ENCODE assay signal across 25 cellular contexts in the genomic region with DNA sequence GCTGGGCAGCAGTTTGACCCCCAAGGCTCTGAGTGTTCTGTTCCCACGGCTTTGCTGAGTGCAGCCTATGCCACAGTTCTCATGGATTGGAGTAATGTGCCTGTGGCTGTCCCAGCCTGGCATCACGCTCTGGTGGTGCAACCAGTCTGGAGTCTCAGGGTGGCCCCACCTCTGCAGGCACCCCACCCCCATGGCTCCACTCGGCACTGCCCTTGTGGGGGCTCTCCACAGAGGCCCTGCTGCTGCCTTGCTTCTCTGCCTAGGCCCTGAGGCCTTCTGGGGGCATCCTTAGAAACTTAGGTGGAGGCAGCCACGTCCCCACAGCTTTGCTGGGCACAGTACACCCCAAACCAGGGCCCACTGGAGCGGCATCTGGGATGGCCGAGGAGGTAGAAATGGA. TPM values are rescaled to one million over a fixed set of nuclear protein-coding genes. Genes with fewer than 3 reads are reported as not detected.
A peak's percentile ranks its signal among the peaks of the same experiment; 100 is the strongest.
DNase-seq lines count a peak whose midpoint lies in the region; ATAC-seq and TF ChIP-seq lines count a peak whose summit lies in the region.
"Had no signal": no experiment of that assay in that cellular context is flagged by ENCODE, and none has a peak within 500 bp of the region (broad histone marks: within the 10 kb centered on the region; RNA-seq: fewer than 3 reads in every experiment).

No MANE protein-coding gene starts in this region.

- H2BK120ac ChIP-seq in neuronal stem cell (ENCODE audit: low read depth, low read length), result no peak overlapping the region

- DNase-seq in RWPE2 (ENCODE audit: low spot score), result no peak
- DNase-seq in lower lobe of right lung, result no peak
- DNase-seq in neuronal stem cell (ENCODE audit: low spot score), result no peak
- no peak for DNase-seq in sciatic nerve (ENCODE audit: low spot score)
- no peak for DNase-seq in effector CD8-positive, alpha-beta T cell (lab: John Stamatoyannopoulos, UW)
- DNase-seq in testis, result no peak
- DNase-seq in stimulated activated naive B cell treated with anti-CD40 and anti-IgM and Interleukin-4, amounts not matched to agents 10 μg/mL and 1 μg/mL and 100 μg/mL, for 72 hours, result no peak
- no peak for DNase-seq in hypothalamus (lab: John Stamatoyannopoulos, UW)
- DNase-seq: 8988T; ACHN; AML-193; BE2C; CD4-positive, alpha-beta T cell; CD8-positive, alpha-beta memory T cell; DMS 273 treated with DMSO at 0.1 percent for 48 hours; DMS79; EL; GDM1; GOT3; H9 had no signal

- no peak overlapping the region for H3K23ac ChIP-seq in neuronal stem cell (ENCODE audit: low read depth, low read length, poor library complexity)

- ATAC-seq in RWPE2 (ENCODE audit: low read depth) (0 out of 3 replicates have a peak, but pooled peaks have one; percentile 14), lower lobe of right lung (peak; percentile 23 to 34), sciatic nerve (peak; percentile 10)
- no peak for ATAC-seq in stimulated activated naive B cell treated with anti-CD40 and anti-IgM and Interleukin-4, amounts not matched to agents 10 μg/mL and 1 μg/mL and 100 μg/mL, for 72 hours (replicated peaks)
- ATAC-seq: A549, GM12878, HCT116 had no signal

- H3K27ac ChIP-seq in RWPE2 (ENCODE audit: poor library complexity, severe bottlenecking) (no peak overlapping the region), lower lobe of right lung (no peak overlapping the region), neuronal stem cell (replicated peaks; ENCODE audit: low read length) (no peak overlapping the region), testis (no peak overlapping the region)
- H3K27ac ChIP-seq: BLaER1 treated with 17β-estradiol and CSF1 and Interleukin-3, amounts not matched to agents 10 nM and 100 nM had no signal

- H3K27me3 ChIP-seq in RWPE2 (ENCODE audit: insufficient read depth, poor library complexity, severe bottlenecking) (no peaks in the 10 kb centered on the region), lower lobe of right lung (ENCODE audit: low read depth) (no peaks in the 10 kb centered on the region), neuronal stem cell (ENCODE audit: control insufficient read depth in 3 of 3, insufficient read depth in 3 of 3, low read depth in 1 of 3, low read length in 3 of 3) (no peaks in the 10 kb centered on the region), testis (no peaks in the 10 kb centered on the region)
- H3K27me3 ChIP-seq: BE2C; BLaER1 treated with 17β-estradiol and CSF1 and Interleukin-3, amounts not matched to agents 10 nM and 100 nM had no signal

- no peak overlapping the region for H4K91ac ChIP-seq in neuronal stem cell (ENCODE audit: low read depth, low read length, poor library complexity)

- peak overlapping the region; percentile 52 for H4K8ac ChIP-seq in neuronal stem cell (ENCODE audit: low read depth, low read length)

- H3K4me2 ChIP-seq in neuronal stem cell (ENCODE audit: insufficient read depth, low read length, poor library complexity, severe bottlenecking), result no peak overlapping the region
- H3K4me2 ChIP-seq: A549; BLaER1 treated with 17β-estradiol and CSF1 and Interleukin-3, amounts not matched to agents 10 nM and 100 nM had no signal

- H3K27ac Mint-ChIP-seq in stimulated activated naive B cell treated with anti-CD40 and anti-IgM and Interleukin-4, amounts not matched to agents 10 μg/mL and 1 μg/mL and 100 μg/mL, for 72 hours, result no peak overlapping the region
- H3K27ac Mint-ChIP-seq: CD14-positive monocyte; CD4-positive, alpha-beta T cell; CD8-positive, alpha-beta memory T cell; H9 had no signal

- H3K18ac ChIP-seq in neuronal stem cell (ENCODE audit: low read length), result peak overlapping the region; percentile 44

- H2BK15ac ChIP-seq in neuronal stem cell (ENCODE audit: low read length), result no peak overlapping the region

- H3K36me3 Mint-ChIP-seq in stimulated activated naive B cell treated with anti-CD40 and anti-IgM and Interleukin-4, amounts not matched to agents 10 μg/mL and 1 μg/mL and 100 μg/mL, for 72 hours, result no peaks in the 10 kb centered on the region
- H3K36me3 Mint-ChIP-seq: CD14-positive monocyte; CD8-positive, alpha-beta memory T cell had no signal

- no peak for TF ChIP-seq POLR2A in testis (IDR thresholded peaks at IDR 0.05)

- no peaks in the 10 kb centered on the region for H3K9me3 ChIP-seq in RWPE2 (ENCODE audit: severe bottlenecking)
- H3K9me3 ChIP-seq in lower lobe of right lung, result no peaks in the 10 kb centered on the region
- H3K9me3 ChIP-seq in neuronal stem cell (replicated peaks in 1 of 2; ENCODE audit: control insufficient read depth in 2 of 2, insufficient read depth in 1 of 2, low read depth in 1 of 2, low read length in 2 of 2), result no peaks in the 10 kb centered on the region
- H3K9me3 ChIP-seq in testis, result no peaks in the 10 kb centered on the region
- H3K9me3 ChIP-seq: A549; BE2C; BLaER1 treated with 17β-estradiol and CSF1 and Interleukin-3, amounts not matched to agents 10 nM and 100 nM had no signal

- H3K27me3 Mint-ChIP-seq in stimulated activated naive B cell treated with anti-CD40 and anti-IgM and Interleukin-4, amounts not matched to agents 10 μg/mL and 1 μg/mL and 100 μg/mL, for 72 hours, result peaks cover 4 to 5% of the 10 kb centered on the region in 2 donors
- H3K27me3 Mint-ChIP-seq: CD4-positive, alpha-beta T cell had no signal

- no peak overlapping the region for H3K14ac ChIP-seq in neuronal stem cell (ENCODE audit: low read length)

- TF ChIP-seq CTCF in RWPE2 (IDR thresholded peaks at IDR 0.05; ENCODE audit: poor library complexity, severe bottlenecking), result no peak
- TF ChIP-seq CTCF in lower lobe of right lung (IDR thresholded peaks at IDR 0.05), result no peak
- TF ChIP-seq CTCF in testis (IDR thresholded peaks at IDR 0.05), result no peak

- no CpG with 5 or more reads among the region's 6 CpGs for WGBS in neuronal stem cell (ENCODE audit: extremely low coverage in 2 of 2, insufficient read length in 2 of 2, insufficient replicate concordance in 1 of 2), 2 donors
- WGBS in testis, 2 donors, result 75 to 85% methylated on average over 4 to 6 of the region's 6 CpGs

- intact Hi-C loops in lower lobe of right lung (cut with DNase I) (no loop called here), sciatic nerve (cut with DNase I) (no loop called here), testis (cut with DNase I; ENCODE audit: low total_unique reads) (no loop called here)

- no peaks in the 10 kb centered on the region for H3K9me3 Mint-ChIP-seq in stimulated activated naive B cell treated with anti-CD40 and anti-IgM and Interleukin-4, amounts not matched to agents 10 μg/mL and 1 μg/mL and 100 μg/mL, for 72 hours
- H3K9me3 Mint-ChIP-seq: CD14-positive monocyte; CD4-positive, alpha-beta T cell; CD8-positive, alpha-beta memory T cell; H9 had no signal

- no peaks in the 10 kb centered on the region for H3K4me1 ChIP-seq in RWPE2 (ENCODE audit: insufficient read depth, poor library complexity, severe bottlenecking)
- no peaks in the 10 kb centered on the region for H3K4me1 ChIP-seq in lower lobe of right lung
- peaks cover 2 to 6% of the 10 kb centered on the region in 2 donors for H3K4me1 ChIP-seq in neuronal stem cell (ENCODE audit: control insufficient read depth in 2 of 2, insufficient read depth in 1 of 2, low read depth in 1 of 2, low read length in 2 of 2)
- no peaks in the 10 kb centered on the region for H3K4me1 ChIP-seq in testis
- H3K4me1 ChIP-seq: A549, BE2C had no signal

- H3K4me3 ChIP-seq in RWPE2 (ENCODE audit: severe bottlenecking) (no peak overlapping the region), lower lobe of right lung (no peak overlapping the region), neuronal stem cell (ENCODE audit: low read length in 2 of 2) (no peak overlapping the region), testis (no peak overlapping the region)
- H3K4me3 ChIP-seq: A549; BLaER1 treated with 17β-estradiol and CSF1 and Interleukin-3, amounts not matched to agents 10 nM and 100 nM; GM12878 had no signal

- no peaks in the 10 kb centered on the region for H3K79me1 ChIP-seq in neuronal stem cell (ENCODE audit: low read depth, low read length)

- H3K36me3 ChIP-seq in RWPE2 (ENCODE audit: low read depth), result no peaks in the 10 kb centered on the region
- no peaks in the 10 kb centered on the region for H3K36me3 ChIP-seq in lower lobe of right lung
- no peaks in the 10 kb centered on the region for H3K36me3 ChIP-seq in neuronal stem cell (replicated peaks in 1 of 2; ENCODE audit: control insufficient read depth in 2 of 2, insufficient read depth in 2 of 2, low read length in 2 of 2)
- no peaks in the 10 kb centered on the region for H3K36me3 ChIP-seq in testis (ENCODE audit: low read depth, missing control alignments)
- H3K36me3 ChIP-seq: BE2C; BLaER1 treated with 17β-estradiol and CSF1 and Interleukin-3, amounts not matched to agents 10 nM and 100 nM had no signal

- H2AK5ac ChIP-seq in neuronal stem cell (ENCODE audit: low read depth, low read length), result peak overlapping the region; percentile 24

- H2BK5ac ChIP-seq in neuronal stem cell (ENCODE audit: low read length), result no peak overlapping the region

- H3K4ac ChIP-seq in neuronal stem cell (ENCODE audit: low read length), result no peak overlapping the region

- no peak overlapping the region for H2AFZ ChIP-seq in neuronal stem cell (ENCODE audit: low read length)

- H2BK12ac ChIP-seq in neuronal stem cell (ENCODE audit: low read length), result no peak overlapping the region

- no peak overlapping the region for H3K9ac ChIP-seq in neuronal stem cell (ENCODE audit: low read depth, low read length, poor library complexity)
- H3K9ac ChIP-seq: BLaER1 treated with 17β-estradiol and CSF1 and Interleukin-3, amounts not matched to agents 10 nM and 100 nM had no signal

- H3K4me1 Mint-ChIP-seq in stimulated activated naive B cell treated with anti-CD40 and anti-IgM and Interleukin-4, amounts not matched to agents 10 μg/mL and 1 μg/mL and 100 μg/mL, for 72 hours, result peaks cover 6 to 19% of the 10 kb centered on the region in 2 donors
- H3K4me1 Mint-ChIP-seq: CD8-positive, alpha-beta memory T cell had no signal

- H3K4me3 Mint-ChIP-seq in stimulated activated naive B cell treated with anti-CD40 and anti-IgM and Interleukin-4, amounts not matched to agents 10 μg/mL and 1 μg/mL and 100 μg/mL, for 72 hours, result no peak overlapping the region
- H3K4me3 Mint-ChIP-seq: CD14-positive monocyte; CD4-positive, alpha-beta T cell; CD8-positive, alpha-beta memory T cell; H9 had no signal

RNA-seq across cellular contexts. Expression of a gene that starts 25.4 kb away (rescaled TPM):
- total RNA-seq in lower lobe of right lung (39.5 TPM), sciatic nerve (36.0 TPM), testis (10 to 100 TPM; 63.4 to 69.7 TPM)
- 46.5 TPM for polyA plus RNA-seq in neuronal stem cell (2013, experiment 1 of 2)
- 48.5 TPM for polyA plus RNA-seq in neuronal stem cell (2013, experiment 2 of 2)
- 56.9 TPM for polyA plus RNA-seq in testis (ENCODE audit: insufficient read depth, low read depth, low replicate concordance)

Comparison
In these comparisons a context has a peak if more than half of its experiments do, and no peak if none do; other contexts are left out.
1. ATAC-seq: peak in RWPE2 (single experiment), lower lobe of right lung (2 of 2) and sciatic nerve (single experiment); none in stimulated activated naive B cell treated with anti-CD40 and anti-IgM and Interleukin-4, amounts not matched to agents 10 μg/mL and 1 μg/mL and 100 μg/mL, for 72 hours (0 of 2).